Comparison of ENCODE assay signal across 8 cellular contexts in the genomic region with DNA sequence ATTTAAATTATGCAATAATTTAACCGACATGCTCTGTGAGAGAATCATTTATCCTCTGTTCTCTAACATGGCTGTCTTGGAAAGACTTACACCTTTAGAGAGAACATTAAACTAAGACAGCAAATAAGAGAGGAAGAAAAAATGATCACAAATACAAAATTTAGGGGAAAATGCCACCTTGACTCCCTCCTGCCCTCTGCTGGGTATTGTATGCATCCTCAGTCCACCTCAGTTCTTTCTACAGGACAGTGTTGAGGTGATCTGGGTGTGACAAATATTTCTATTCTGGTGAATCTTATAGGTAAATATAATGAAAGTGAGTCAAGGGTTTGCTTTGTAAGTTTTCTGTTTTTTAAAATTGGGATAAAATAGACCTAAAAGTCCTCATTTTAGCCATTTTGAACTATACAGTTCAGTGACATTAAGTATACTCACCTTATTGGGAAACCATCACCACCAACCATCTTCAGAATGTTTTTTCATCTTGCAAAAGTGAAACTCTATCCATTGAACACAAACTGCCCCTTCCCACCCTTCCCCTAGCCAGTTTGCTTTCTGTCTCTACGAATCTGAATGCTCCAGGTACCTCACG.
A peak's percentile ranks its signal among the peaks of the same experiment; 100 is the strongest.
DNase-seq lines count a peak whose midpoint lies in the region; ATAC-seq and TF ChIP-seq lines count a peak whose summit lies in the region.

No MANE protein-coding gene starts in this region.

- no peak overlapping the region for H3K27ac ChIP-seq in AG04450 (ENCODE audit: low read depth, low read length)
- H3K27ac ChIP-seq in sigmoid colon: no peak overlapping the region
- H3K27ac ChIP-seq in effector memory CD4-positive, alpha-beta T cell (ENCODE audit: insufficient read depth, low read length, poor library complexity, severe bottlenecking): no peak overlapping the region

- H3K36me3 Mint-ChIP-seq in endothelial cell (ENCODE audit: low read depth, unreplicated experiment): no peaks in the 10 kb centered on the region

- H3K9me3 Mint-ChIP-seq in endothelial cell (ENCODE audit: unreplicated experiment): no peaks in the 10 kb centered on the region

- CTCF ChIA-PET in AG04450 (lab: Charles Lee): no interaction called here

- H3K4me3 ChIP-seq in AG04450 (ENCODE audit: low read depth, low read length) (no peak overlapping the region), GM12875 (ENCODE audit: low read depth, low read length) (no peak overlapping the region), sigmoid colon (no peak overlapping the region)
- H3K4me3 ChIP-seq in effector memory CD4-positive, alpha-beta T cell (ENCODE audit: insufficient read depth, low read depth, low read length, poor library complexity, severe bottlenecking): no peak overlapping the region

- no peaks in the 10 kb centered on the region for H3K4me1 ChIP-seq in sigmoid colon
- no peaks in the 10 kb centered on the region for H3K4me1 ChIP-seq in effector memory CD4-positive, alpha-beta T cell (ENCODE audit: control insufficient read depth, insufficient read depth, low read length, poor library complexity, severe bottlenecking)

- no peak for TF ChIP-seq POLR2A in sigmoid colon (IDR thresholded peaks at IDR 0.05)

- POLR2A ChIA-PET in AG04450 (lab: Yijun Ruan, JAX): no interaction called here

- H3K27me3 Mint-ChIP-seq in endothelial cell (ENCODE audit: unreplicated experiment): no peaks in the 10 kb centered on the region

- 73 to 89% methylated on average over 3 of the region's 3 CpGs for WGBS in sigmoid colon, 2 donors

- H3K4me1 Mint-ChIP-seq in endothelial cell (ENCODE audit: unreplicated experiment): peaks cover 19% of the 10 kb centered on the region

- DNase-seq in AG04450 (ENCODE audit: low read depth, low spot score): no peak
- peak; percentile 22 for DNase-seq in RPMI8226
- DNase-seq in endothelial cell (ENCODE audit: low spot score): peak; percentile 36
- DNase-seq in sigmoid colon: no peak
- no peak for DNase-seq in effector memory CD4-positive, alpha-beta T cell
- no peak for DNase-seq in retina

- ATAC-seq in HG03565 (IDR thresholded peaks at IDR 0.05; ENCODE audit: unreplicated experiment): no peak

- H3K9me3 ChIP-seq in AG04450 (ENCODE audit: control insufficient read depth, insufficient read depth, low read length) (peaks cover 13% of the 10 kb centered on the region; the same call in 1 of the 2 replicates), sigmoid colon (no peaks in the 10 kb centered on the region)
- no peaks in the 10 kb centered on the region for H3K9me3 ChIP-seq in effector memory CD4-positive, alpha-beta T cell (ENCODE audit: control insufficient read depth, low read length)

- H3K36me3 ChIP-seq in sigmoid colon: no peaks in the 10 kb centered on the region
- H3K36me3 ChIP-seq in effector memory CD4-positive, alpha-beta T cell (ENCODE audit: control insufficient read depth, insufficient read depth, low read length): no peaks in the 10 kb centered on the region

- intact Hi-C loops in sigmoid colon (cut with DNase I): no loop called here

- no peak for TF ChIP-seq EP300 in sigmoid colon (IDR thresholded peaks at IDR 0.05)

- TF ChIP-seq CTCF in AG04450 (IDR thresholded peaks at IDR 0.05; ENCODE audit: low read depth, low read length): peak; percentile 10; the same call in 1 of the 2 replicates
- TF ChIP-seq CTCF in GM12875 (IDR thresholded peaks at IDR 0.05; ENCODE audit: borderline replicate concordance, insufficient read depth, low read depth, low read length): peak; percentile 66; the same call in 1 of the 2 replicates
- peak; percentile 74 for TF ChIP-seq CTCF in endothelial cell (IDR thresholded peaks at IDR 0.05; ENCODE audit: unreplicated experiment)
- TF ChIP-seq CTCF in sigmoid colon (IDR thresholded peaks at IDR 0.05): peak in 3 of 4 experiments; percentile 14 to 33 (median 14)

- H3K27me3 ChIP-seq in AG04450 (ENCODE audit: control insufficient read depth, insufficient read depth, low read length) (no peaks in the 10 kb centered on the region), sigmoid colon (no peaks in the 10 kb centered on the region)
- H3K27me3 ChIP-seq in effector memory CD4-positive, alpha-beta T cell (replicated peaks; ENCODE audit: control insufficient read depth, insufficient read depth, low read length, poor library complexity, severe bottlenecking): no peaks in the 10 kb centered on the region

- H3K27ac Mint-ChIP-seq in endothelial cell (ENCODE audit: unreplicated experiment): no peak overlapping the region

- no peak overlapping the region for H3K4me3 Mint-ChIP-seq in endothelial cell (ENCODE audit: unreplicated experiment)

Comparison
In these comparisons a context has a peak if more than half of its experiments do, and no peak if none do; other contexts are left out.
1. DNase-seq: peak in RPMI8226 (single experiment) and endothelial cell (single experiment); none in AG04450 (single experiment), sigmoid colon (single experiment), effector memory CD4-positive, alpha-beta T cell (0 of 3) and retina (single experiment).
2. CTCF ChIP-seq: peak in every context shown above with its lines; median percentile 74 in endothelial cell; 66 in GM12875; 14 in sigmoid colon; 10 in AG04450.